8 cellular contexts compared by ENCODE assay signal in the genomic region with DNA sequence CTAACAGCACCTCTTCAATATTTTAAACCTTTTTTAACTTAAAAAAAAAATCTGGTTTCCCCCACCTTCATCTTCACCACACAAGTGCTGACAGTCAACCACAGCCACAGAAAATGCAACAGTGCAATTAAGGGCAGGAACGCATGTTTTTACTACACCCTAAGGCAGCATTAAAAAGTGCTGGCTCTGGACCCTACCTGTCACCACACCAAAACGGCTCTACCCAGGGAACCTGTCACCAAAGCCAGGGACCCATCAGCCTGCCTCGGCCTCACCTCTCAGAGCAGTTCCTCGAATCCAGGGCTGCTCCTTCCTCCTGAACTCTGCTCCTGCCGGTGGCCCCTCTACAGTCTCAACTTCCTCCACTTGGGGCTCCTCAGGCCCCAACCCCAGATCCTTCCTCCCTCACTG. TPM values are rescaled to one million over a fixed set of nuclear protein-coding genes. Genes with fewer than 3 reads are reported as not detected.
DNase-seq lines count a peak whose midpoint lies in the region; ATAC-seq and TF ChIP-seq lines count a peak whose summit lies in the region.

No MANE protein-coding gene starts in this region.

- ATAC-seq in stimulated activated naive CD8-positive, alpha-beta T cell treated with anti-CD3 and anti-CD28 coated beads, Interleukin-15, Interleukin-2, amounts not matched to agents 100 U/mL and 50 U/mL, for 24 hours, result peak; percentile 40
- no peak for ATAC-seq in HG02642 (IDR thresholded peaks at IDR 0.05; ENCODE audit: poor library complexity, unreplicated experiment)

- H3K27ac ChIP-seq in Peyer's patch, result peak overlapping the region in 3 of 4 donors; percentile 27 to 59 (median 35)

- no peak for TF ChIP-seq POLR2A in Peyer's patch (IDR thresholded peaks at IDR 0.05)

- peak overlapping the region; percentile 92 for H3K27ac Mint-ChIP-seq in activated naive CD4-positive, alpha-beta T cell treated with anti-CD3 and anti-CD28 coated beads, Interleukin-2, amount 10 ng/mL, durations not matched to agents 7 days and 5 days
- H3K27ac Mint-ChIP-seq in endothelial cell (ENCODE audit: unreplicated experiment), result no peak overlapping the region

- CTCF ChIA-PET in activated naive CD4-positive, alpha-beta T cell treated with anti-CD3 and anti-CD28 coated beads, Interleukin-2, amount 10 ng/mL, durations not matched to agents 7 days and 5 days (lab: Charles Lee), result interaction anchor here (0.6 kb wide), 1 partner anchor 21 kb away, joined by 3 read pairs; no protein-coding TSS in a partner anchor

- peak in 1 of 6 experiments; percentile 4 for TF ChIP-seq CTCF in Peyer's patch (IDR thresholded peaks at IDR 0.05)
- no peak for TF ChIP-seq CTCF in endothelial cell (IDR thresholded peaks at IDR 0.05; ENCODE audit: unreplicated experiment)

- H3K4me1 Mint-ChIP-seq in activated naive CD4-positive, alpha-beta T cell treated with anti-CD3 and anti-CD28 coated beads, Interleukin-2, amount 10 ng/mL, durations not matched to agents 7 days and 5 days, result peaks cover 76% of the 10 kb centered on the region
- peaks cover 49% of the 10 kb centered on the region for H3K4me1 Mint-ChIP-seq in endothelial cell (ENCODE audit: unreplicated experiment)

- H3K36me3 ChIP-seq in Peyer's patch, result no peaks in the 10 kb centered on the region

- H3K36me3 Mint-ChIP-seq in activated naive CD4-positive, alpha-beta T cell treated with anti-CD3 and anti-CD28 coated beads, Interleukin-2, amount 10 ng/mL, durations not matched to agents 7 days and 5 days, result peaks cover 13% of the 10 kb centered on the region
- H3K36me3 Mint-ChIP-seq in endothelial cell (ENCODE audit: low read depth, unreplicated experiment), result peaks cover 3% of the 10 kb centered on the region

- H3K9me3 ChIP-seq in Peyer's patch, result no peaks in the 10 kb centered on the region

- no peak overlapping the region for H3K4me3 ChIP-seq in Peyer's patch

- DNase-seq in stimulated activated CD4-positive, alpha-beta T cell treated with anti-CD3 and anti-CD28 coated beads, Interleukin-15, amount 100 ng/mL, for 24 hours, result peak; percentile 35
- DNase-seq in stimulated activated CD4-positive, alpha-beta T cell treated with anti-CD3 and anti-CD28 coated beads, Interleukin-12 subunit alpha, Interleukin-12 subunit beta, amount 100 ng/mL, for 4 hours, result no peak
- DNase-seq in Peyer's patch (no peak), iPS-NIHi7 (ENCODE audit: extremely low spot score) (no peak), endothelial cell (ENCODE audit: low spot score) (no peak)
- peak; percentile 57 for DNase-seq in activated naive CD4-positive, alpha-beta T cell treated with anti-CD3 and anti-CD28 coated beads, Interleukin-2, amount 10 ng/mL, durations not matched to agents 7 days and 5 days
- peak; percentile 32 for DNase-seq in stimulated activated naive CD8-positive, alpha-beta T cell treated with anti-CD3 and anti-CD28 coated beads, Interleukin-15, Interleukin-2, amounts not matched to agents 100 U/mL and 50 U/mL, for 24 hours

- no peaks in the 10 kb centered on the region for H3K27me3 Mint-ChIP-seq in activated naive CD4-positive, alpha-beta T cell treated with anti-CD3 and anti-CD28 coated beads, Interleukin-2, amount 10 ng/mL, durations not matched to agents 7 days and 5 days
- H3K27me3 Mint-ChIP-seq in endothelial cell (ENCODE audit: unreplicated experiment), result peaks cover 7% of the 10 kb centered on the region

- H3K4me1 ChIP-seq in Peyer's patch, result peaks cover 0 to 47% (median 22%) of the 10 kb centered on the region in 4 donors

- H3K9me3 Mint-ChIP-seq in activated naive CD4-positive, alpha-beta T cell treated with anti-CD3 and anti-CD28 coated beads, Interleukin-2, amount 10 ng/mL, durations not matched to agents 7 days and 5 days, result no peaks in the 10 kb centered on the region
- H3K9me3 Mint-ChIP-seq in endothelial cell (ENCODE audit: unreplicated experiment), result no peaks in the 10 kb centered on the region

- no peaks in the 10 kb centered on the region for H3K27me3 ChIP-seq in Peyer's patch

- peak overlapping the region; percentile 62 for H3K4me3 Mint-ChIP-seq in activated naive CD4-positive, alpha-beta T cell treated with anti-CD3 and anti-CD28 coated beads, Interleukin-2, amount 10 ng/mL, durations not matched to agents 7 days and 5 days
- no peak overlapping the region for H3K4me3 Mint-ChIP-seq in endothelial cell (ENCODE audit: unreplicated experiment)

RNA-seq across cellular contexts. Expression of a gene that starts 22.5 kb away (rescaled TPM):
- 10 to 100 TPM; 23.9 to 62.0 (median 41.9) TPM for total RNA-seq in Peyer's patch
- total RNA-seq in endothelial cell (ENCODE audit: unreplicated experiment), result 29.7 TPM

RNA-seq across cellular contexts. Expression of a gene that starts 33.3 kb away (rescaled TPM):
- 10 to 100 TPM in 1 of 4 donors, 1 to 10 TPM in 3; 5.4 to 13.9 (median 8.9) TPM for total RNA-seq in Peyer's patch
- 13.3 TPM for total RNA-seq in endothelial cell (ENCODE audit: unreplicated experiment)

RNA-seq across cellular contexts. Expression of a gene that starts 52.4 kb away (rescaled TPM):
- total RNA-seq in Peyer's patch (10 to 100 TPM; 11.4 to 26.4 (median 22.4) TPM), endothelial cell (ENCODE audit: unreplicated experiment) (66.5 TPM)

Comparison
In these comparisons a context has a peak if more than half of its experiments do, and no peak if none do; other contexts are left out.
1. DNase-seq: peak in stimulated activated CD4-positive, alpha-beta T cell treated with anti-CD3 and anti-CD28 coated beads, Interleukin-15, amount 100 ng/mL, for 24 hours (single experiment), activated naive CD4-positive, alpha-beta T cell treated with anti-CD3 and anti-CD28 coated beads, Interleukin-2, amount 10 ng/mL, durations not matched to agents 7 days and 5 days (single experiment) and stimulated activated naive CD8-positive, alpha-beta T cell treated with anti-CD3 and anti-CD28 coated beads, Interleukin-15, Interleukin-2, amounts not matched to agents 100 U/mL and 50 U/mL, for 24 hours (single experiment); none in stimulated activated CD4-positive, alpha-beta T cell treated with anti-CD3 and anti-CD28 coated beads, Interleukin-12 subunit alpha, Interleukin-12 subunit beta, amount 100 ng/mL, for 4 hours (single experiment), Peyer's patch (0 of 3), iPS-NIHi7 (single experiment) and endothelial cell (single experiment).